8 cellular contexts compared by ENCODE assay signal in the genomic region with DNA sequence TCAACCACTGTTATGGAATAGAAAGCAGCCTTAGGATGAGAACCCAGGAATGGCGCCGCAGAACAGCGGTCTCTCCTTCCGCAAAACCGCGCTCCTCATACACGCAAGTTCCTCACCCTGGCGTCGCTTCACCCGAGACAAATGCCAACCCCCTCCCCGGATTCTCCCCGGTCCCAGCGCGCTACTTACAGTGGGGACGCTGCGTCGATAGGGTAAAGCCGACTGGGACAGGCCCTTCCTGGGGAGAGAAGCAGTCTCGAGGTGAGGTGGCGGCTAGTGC. TPM values are rescaled to one million over a fixed set of nuclear protein-coding genes. Genes with fewer than 3 reads are reported as not detected.
DNase-seq lines count a peak whose midpoint lies in the region; ATAC-seq and TF ChIP-seq lines count a peak whose summit lies in the region.

No MANE protein-coding gene starts in this region.

- DNase-seq in AG04449 (ENCODE audit: low read depth, low spot score), result no peak
- no peak for DNase-seq in astrocyte of the spinal cord (ENCODE audit: low read depth, low spot score)
- DNase-seq in kidney epithelial cell (ENCODE audit: low read depth), result no peak
- no peak for DNase-seq in thoracic aorta (ENCODE audit: low spot score)
- no peak for DNase-seq in NCI-H345 (lab: John Stamatoyannopoulos, UW)
- DNase-seq in COLO829 (ENCODE audit: low spot score), result no peak

- in situ Hi-C loops in astrocyte of the spinal cord (cut with HindIII; ENCODE audit: low sequenced_read_pairs), result no loop called here

- no peaks in the 10 kb centered on the region for H3K9me3 ChIP-seq in thoracic aorta

- CTCF ChIA-PET in AG04449 (lab: Yijun Ruan, JAX), result interaction anchor here (2.3 kb wide), 1 partner anchor 277 kb away, joined by 7 read pairs; no protein-coding TSS in a partner anchor

- TF ChIP-seq CTCF in AG04449 (IDR thresholded peaks at IDR 0.05; ENCODE audit: insufficient read depth, low read length, missing control alignments) (no peak), astrocyte of the spinal cord (IDR thresholded peaks at IDR 0.05; ENCODE audit: low read depth, low read length) (no peak), kidney epithelial cell (IDR thresholded peaks at IDR 0.05; ENCODE audit: insufficient read depth, low read length, poor library complexity, severe bottlenecking) (no peak), thoracic aorta (IDR thresholded peaks at IDR 0.05) (no peak)

- POLR2A ChIA-PET in AG04449 (lab: Yijun Ruan, JAX), result interaction anchor here (0.6 to 1.1 kb wide), 6 partner anchors 14 to 1499 kb away, joined by 3 to 13 read pairs (median 4); partner anchors contain the start of gene PIK3C2A

- ATAC-seq in GM19328 (IDR thresholded peaks at IDR 0.05; ENCODE audit: unreplicated experiment) (peak; percentile 16), HG03460 (IDR thresholded peaks at IDR 0.05; ENCODE audit: unreplicated experiment) (peak; percentile 9), thoracic aorta (ENCODE audit: insufficient number of reproducible peaks, low FRiP score, low read depth) (no peak)

- H3K36me3 ChIP-seq in kidney epithelial cell (ENCODE audit: control insufficient read depth, insufficient read depth, low read length) (no peaks in the 10 kb centered on the region), thoracic aorta (peaks cover 19% of the 10 kb centered on the region)

- H3K4me3 ChIP-seq in AG04449 (ENCODE audit: low read depth, low read length), result peak overlapping the region; percentile 98
- H3K4me3 ChIP-seq in astrocyte of the spinal cord (ENCODE audit: low read depth, low read length), result peak overlapping the region; percentile 93
- H3K4me3 ChIP-seq in kidney epithelial cell (ENCODE audit: low read depth, low read length), result peak overlapping the region; percentile 72
- H3K4me3 ChIP-seq in thoracic aorta, result peak overlapping the region; percentile 97

- peak overlapping the region; percentile 82 to 85 for H3K27ac ChIP-seq in thoracic aorta

- no peaks in the 10 kb centered on the region for H3K27me3 ChIP-seq in kidney epithelial cell (ENCODE audit: control insufficient read depth, insufficient read depth, low read length)
- no peaks in the 10 kb centered on the region for H3K27me3 ChIP-seq in thoracic aorta (replicated peaks; ENCODE audit: insufficient read depth)

- peaks cover 12 to 26% of the 10 kb centered on the region in 2 donors for H3K4me1 ChIP-seq in thoracic aorta (ENCODE audit: control insufficient read depth in 1 of 2, low read depth in 2 of 2)

RNA-seq across cellular contexts. Expression of gene RPS13, which starts 0.3 kb away (rescaled TPM):
- total RNA-seq in kidney epithelial cell (1,517 and 1,891 TPM in 2 replicates), thoracic aorta (100 to 1,000 TPM; 544 to 709 TPM)
